In genomic region chr22:30247561-30247960, GRCh38 we compare ENCODE assay signal across 16 cellular contexts. TPM values are rescaled to one million over a fixed set of nuclear protein-coding genes. Genes with fewer than 3 reads are reported as not detected.
DNase-seq lines count a peak whose midpoint lies in the region; ATAC-seq and TF ChIP-seq lines count a peak whose summit lies in the region.
"Had no signal": no experiment of that assay in that cellular context is flagged by ENCODE, and none has a peak within 500 bp of the region (broad histone marks: within the 10 kb centered on the region; RNA-seq: fewer than 3 reads in every experiment).

No MANE protein-coding gene starts in this region.

- peak overlapping the region; percentile 96 for H3K9ac ChIP-seq in skeletal muscle satellite cell (ENCODE audit: low read depth, low read length)

- H3K9me3 ChIP-seq in PC-9 (ENCODE audit: insufficient read depth, low read depth), result no peaks in the 10 kb centered on the region
- no peaks in the 10 kb centered on the region for H3K9me3 ChIP-seq in skeletal muscle satellite cell (replicated peaks; ENCODE audit: low read length)

- H3K27me3 ChIP-seq in PC-9 (ENCODE audit: insufficient read depth, low read depth) (no peaks in the 10 kb centered on the region), skeletal muscle satellite cell (ENCODE audit: control insufficient read depth, insufficient read depth, low read length) (no peaks in the 10 kb centered on the region)

- H3K4me3 ChIP-seq in PC-9 (no peak overlapping the region), skeletal muscle satellite cell (ENCODE audit: low read length) (peak overlapping the region; percentile 86)
- H3K4me3 ChIP-seq: cardiac muscle cell had no signal

- TF ChIP-seq CTCF in PC-9 (conservative IDR thresholded peaks at IDR 0.05) (no peak), brain (conservative IDR thresholded peaks at IDR 0.05) (no peak)

- no peaks in the 10 kb centered on the region for H3K9me2 ChIP-seq in PC-9 (ENCODE audit: insufficient read depth)

- H3K4me3 Mint-ChIP-seq in activated CD8-positive, alpha-beta memory T cell treated with anti-CD3 and anti-CD28 coated beads, Interleukin-2, amount 10 ng/mL, durations not matched to agents 7 days and 5 days, result peak overlapping the region; percentile 92
- H3K4me3 Mint-ChIP-seq in brain, result peak overlapping the region in 3 of 5 experiments; percentile 8 to 91 (median 15)
- H3K4me3 Mint-ChIP-seq: neural crest cell had no signal

- POLR2A ChIA-PET in PC-9 (lab: Charles Lee; ENCODE audit: unreplicated experiment), result interaction anchor here (0.6 kb wide), 1 partner anchor 323 kb away, joined by 7 read pairs; no protein-coding TSS in a partner anchor

- no peak for ATAC-seq in activated CD8-positive, alpha-beta memory T cell treated with anti-CD3 and anti-CD28 coated beads, Interleukin-2, amount 10 ng/mL, durations not matched to agents 7 days and 5 days
- ATAC-seq: left lobe of liver had no signal

- DNase-seq in activated CD8-positive, alpha-beta memory T cell treated with anti-CD3 and anti-CD28 coated beads, Interleukin-2, amount 10 ng/mL, durations not matched to agents 7 days and 5 days, result no peak
- DNase-seq in activated CD8-positive, alpha-beta memory T cell treated with anti-CD3 and anti-CD28 coated beads, Interleukin-2, amount 50 U/mL, for 48 hours, result no peak
- DNase-seq in PC-9 (no peak), NCI-H2227 treated with DMSO at 0.1 percent for 48 hours (lab: John Stamatoyannopoulos, UW) (no peak), NCI-H1092 treated with DMSO at 0.1 percent for 48 hours (lab: John Stamatoyannopoulos, UW) (no peak), NCI-H524 (lab: John Stamatoyannopoulos, UW) (no peak)
- DNase-seq: EL, head of caudate nucleus, NCI-H2171, T-helper 9 cell had no signal

- BruUV-seq in PC-9 (replicated peaks; lab: Mats Ljungman, UMichigan), result no TSS peak

- H3K36me3 Mint-ChIP-seq in activated CD8-positive, alpha-beta memory T cell treated with anti-CD3 and anti-CD28 coated beads, Interleukin-2, amount 10 ng/mL, durations not matched to agents 7 days and 5 days, result peaks cover 32% of the 10 kb centered on the region
- H3K36me3 Mint-ChIP-seq in brain, result no peaks in the 10 kb centered on the region

- H3K4me1 ChIP-seq in PC-9 (replicated peaks; ENCODE audit: insufficient read depth) (peaks cover 40% of the 10 kb centered on the region), skeletal muscle satellite cell (ENCODE audit: control insufficient read depth, insufficient read depth, low read length) (peaks cover 82% of the 10 kb centered on the region)

- H3K36me3 ChIP-seq in PC-9 (ENCODE audit: low read depth) (peaks cover 51% of the 10 kb centered on the region), skeletal muscle satellite cell (ENCODE audit: insufficient read depth, low read length) (peaks cover 26% of the 10 kb centered on the region)
- H3K36me3 ChIP-seq: cardiac muscle cell had no signal

- intact Hi-C loops in PC-9 (cut with micrococcal nuclease; ENCODE audit: unreplicated experiment), result no loop called here

- peaks cover 61% of the 10 kb centered on the region for H3F3A ChIP-seq in PC-9 (ENCODE audit: insufficient read depth, low read depth)

- no peaks in the 10 kb centered on the region for H4K20me1 ChIP-seq in PC-9 (ENCODE audit: insufficient read depth)

- peak overlapping the region; percentile 77 for H3K27ac Mint-ChIP-seq in activated CD8-positive, alpha-beta memory T cell treated with anti-CD3 and anti-CD28 coated beads, Interleukin-2, amount 10 ng/mL, durations not matched to agents 7 days and 5 days
- peak overlapping the region in 2 of 5 experiments; percentile 1 to 52 for H3K27ac Mint-ChIP-seq in brain

- peaks cover 3% of the 10 kb centered on the region for H3K27me3 Mint-ChIP-seq in activated CD8-positive, alpha-beta memory T cell treated with anti-CD3 and anti-CD28 coated beads, Interleukin-2, amount 10 ng/mL, durations not matched to agents 7 days and 5 days
- peaks cover 9% of the 10 kb centered on the region for H3K27me3 Mint-ChIP-seq in brain

- no peak overlapping the region for H2AFZ ChIP-seq in PC-9

- peak overlapping the region; percentile 100 for H3K27ac ChIP-seq in PC-9
- H3K27ac ChIP-seq: cardiac muscle cell had no signal

- CTCF ChIA-PET in activated CD8-positive, alpha-beta memory T cell treated with anti-CD3 and anti-CD28 coated beads, Interleukin-2, amount 10 ng/mL, durations not matched to agents 7 days and 5 days (lab: Charles Lee), result interaction anchor here (1.5 kb wide), 1 partner anchor 139 kb away, joined by 10 read pairs; no protein-coding TSS in a partner anchor
- CTCF ChIA-PET in PC-9 (lab: Charles Lee), result no interaction called here

- no peaks in the 10 kb centered on the region for H3K9me3 Mint-ChIP-seq in activated CD8-positive, alpha-beta memory T cell treated with anti-CD3 and anti-CD28 coated beads, Interleukin-2, amount 10 ng/mL, durations not matched to agents 7 days and 5 days (ENCODE audit: low read depth)
- H3K9me3 Mint-ChIP-seq in brain, result no peaks in the 10 kb centered on the region
- H3K9me3 Mint-ChIP-seq: neural crest cell had no signal

- no peak overlapping the region for H3K4me2 ChIP-seq in PC-9
- peak overlapping the region; percentile 90 for H3K4me2 ChIP-seq in skeletal muscle satellite cell (ENCODE audit: low read length)

- peaks cover 81% of the 10 kb centered on the region for H3K4me1 Mint-ChIP-seq in activated CD8-positive, alpha-beta memory T cell treated with anti-CD3 and anti-CD28 coated beads, Interleukin-2, amount 10 ng/mL, durations not matched to agents 7 days and 5 days
- H3K4me1 Mint-ChIP-seq in brain, result peaks cover 67% of the 10 kb centered on the region

- H3K79me2 ChIP-seq in PC-9 (ENCODE audit: low read depth), result peaks cover 64% of the 10 kb centered on the region

RNA-seq across cellular contexts. Expression of gene LIF, which starts 1.0 kb away (rescaled TPM):
- 100 to 1,000 TPM; 107 to 304 TPM for total RNA-seq in activated CD8-positive, alpha-beta memory T cell treated with anti-CD3 and anti-CD28 coated beads, Interleukin-2, amount 10 ng/mL, durations not matched to agents 7 days and 5 days
- 17.2 and 17.4 TPM in 2 replicates for total RNA-seq in PC-9 (2021)
- polyA plus RNA-seq in brain (ENCODE audit: insufficient read depth, low read depth, low replicate concordance), result 0.22 TPM
- total RNA-seq in skeletal muscle satellite cell (2012; rRNA removed), result 13.2 and 25.1 TPM in 2 replicates

RNA-seq across cellular contexts. Expression of gene OSM, which starts 19.1 kb away (rescaled TPM):
- 100 to 1,000 TPM; 122 to 141 TPM for total RNA-seq in activated CD8-positive, alpha-beta memory T cell treated with anti-CD3 and anti-CD28 coated beads, Interleukin-2, amount 10 ng/mL, durations not matched to agents 7 days and 5 days
- not detected in 2 replicates for total RNA-seq in PC-9 (2021)
- polyA plus RNA-seq in brain (ENCODE audit: insufficient read depth, low read depth, low replicate concordance), result not detected
- total RNA-seq in skeletal muscle satellite cell (2012; rRNA removed), result not detected in 2 replicates
- total RNA-seq: cardiac muscle cell, M059J, neural crest cell had no signal
- polyA plus RNA-seq: cardiac muscle cell had no signal

RNA-seq across cellular contexts. Expression of gene CASTOR1, which starts 41.7 kb away (rescaled TPM):
- total RNA-seq in activated CD8-positive, alpha-beta memory T cell treated with anti-CD3 and anti-CD28 coated beads, Interleukin-2, amount 10 ng/mL, durations not matched to agents 7 days and 5 days, result 10 to 100 TPM in 1 of 2 experiments, 1 to 10 TPM in 1; 8.7 to 10.2 TPM
- 10.6 and 11.1 TPM in 2 replicates for total RNA-seq in PC-9 (2021)
- 6.8 TPM for polyA plus RNA-seq in brain (ENCODE audit: insufficient read depth, low read depth, low replicate concordance)
- 2.0 and 5.7 TPM in 2 replicates for total RNA-seq in skeletal muscle satellite cell (2012; rRNA removed)

Comparison
In these comparisons a context has a peak if more than half of its experiments do, and no peak if none do; other contexts are left out.
1. RNA of gene OSM, which starts 19.1 kb away (total RNA-seq): 122 to 141 TPM in activated CD8-positive, alpha-beta memory T cell treated with anti-CD3 and anti-CD28 coated beads, Interleukin-2, amount 10 ng/mL, durations not matched to agents 7 days and 5 days; not detected in PC-9; every median in the first group is over 100 times any median in the second.